12 cellular contexts compared by ENCODE assay signal in genomic region chr7:98619450-98620321, GRCh38. TPM values are rescaled to one million over a fixed set of nuclear protein-coding genes. Genes with fewer than 3 reads are reported as not detected.
A peak's percentile ranks its signal among the peaks of the same experiment; 100 is the strongest.
DNase-seq lines count a peak whose midpoint lies in the region; ATAC-seq and FAIRE-seq lines count a peak whose summit lies in the region.
"Had no signal": no experiment of that assay in that cellular context is flagged by ENCODE, and none has a peak within 500 bp of the region (broad histone marks: within the 10 kb centered on the region; RNA-seq: fewer than 3 reads in every experiment).

No MANE protein-coding gene starts in this region.

- DNase-seq in Right ventricle myocardium superior = peak; percentile 63
- DNase-seq in cardiac septum (ENCODE audit: low spot score) = no peak
- DNase-seq in RPMI7951 (ENCODE audit: low read depth) = peak; percentile 64
- DNase-seq in urothelium cell line (ENCODE audit: low spot score) = peak; percentile 85
- no peak for DNase-seq in NAMALWA (ENCODE audit: low spot score)
- DNase-seq in stimulated activated CD4-positive, alpha-beta T cell treated with anti-CD3 and anti-CD28 coated beads, Interleukin-4, amount 100 ng/mL, for 4 hours = no peak
- DNase-seq: DMS 273 treated with DMSO at 0.1 percent for 48 hours; effector memory CD8-positive, alpha-beta T cell; ovary; substantia nigra had no signal

- H3K9ac ChIP-seq in iPS-20b (ENCODE audit: low read depth, low read length) = no peak overlapping the region; the same call in 1 of the 2 replicates

- peak; percentile 93 for FAIRE-seq in urothelium cell line (lab: Jason Lieb, UNC)

- H3K4me3 ChIP-seq in iPS-20b (ENCODE audit: low read length) = peak overlapping the region; percentile 48; the same call in 1 of the 2 replicates
- H3K4me3 ChIP-seq: ovary had no signal

- intact Hi-C loops in Right ventricle myocardium superior (cut with DNase I) (no loop called here), cardiac septum (cut with DNase I) (no loop called here)

- no peak overlapping the region for H3K27ac ChIP-seq in iPS-20b (ENCODE audit: low read length)
- H3K27ac ChIP-seq: ovary had no signal

- peaks cover 70% of the 10 kb centered on the region for H3K27me3 ChIP-seq in iPS-20b (ENCODE audit: insufficient read depth, low read length)
- H3K27me3 ChIP-seq: ovary had no signal

- peaks cover 14% of the 10 kb centered on the region; the same call in 1 of the 2 replicates for H3K4me1 ChIP-seq in iPS-20b (ENCODE audit: insufficient read depth, low read length)

- 0 out of 2 replicates have a peak, but pooled peaks cover 4% of the 10 kb centered on the region for H3K36me3 ChIP-seq in iPS-20b (ENCODE audit: insufficient read depth, low read depth, low read length)
- H3K36me3 ChIP-seq: ovary had no signal

- H3K9me3 ChIP-seq in iPS-20b (ENCODE audit: insufficient read depth, low read depth, low read length) = no peaks in the 10 kb centered on the region
- H3K9me3 ChIP-seq: ovary had no signal

- ATAC-seq in Right ventricle myocardium superior (ENCODE audit: poor library complexity) (peak; percentile 74), HG02588 (IDR thresholded peaks at IDR 0.05; ENCODE audit: unreplicated experiment) (no peak)
- ATAC-seq: effector memory CD8-positive, alpha-beta T cell had no signal

RNA-seq across cellular contexts. Expression of gene NPTX2, which starts 2.6 kb away (rescaled TPM):
- total RNA-seq in Right ventricle myocardium superior (3.4 TPM), cardiac septum (0.43 TPM)
- total RNA-seq in RPMI7951 (2014; rRNA removed; shearing (Covaris generic)) = 4.8 and 5.5 TPM in 2 replicates

Comparison
In these comparisons a context has a peak if more than half of its experiments do, and no peak if none do; other contexts are left out.
1. DNase-seq: peak in Right ventricle myocardium superior (single experiment), RPMI7951 (single experiment) and urothelium cell line (single experiment); none in cardiac septum (single experiment), NAMALWA (single experiment) and stimulated activated CD4-positive, alpha-beta T cell treated with anti-CD3 and anti-CD28 coated beads, Interleukin-4, amount 100 ng/mL, for 4 hours (0 of 2).